In the genomic region with DNA sequence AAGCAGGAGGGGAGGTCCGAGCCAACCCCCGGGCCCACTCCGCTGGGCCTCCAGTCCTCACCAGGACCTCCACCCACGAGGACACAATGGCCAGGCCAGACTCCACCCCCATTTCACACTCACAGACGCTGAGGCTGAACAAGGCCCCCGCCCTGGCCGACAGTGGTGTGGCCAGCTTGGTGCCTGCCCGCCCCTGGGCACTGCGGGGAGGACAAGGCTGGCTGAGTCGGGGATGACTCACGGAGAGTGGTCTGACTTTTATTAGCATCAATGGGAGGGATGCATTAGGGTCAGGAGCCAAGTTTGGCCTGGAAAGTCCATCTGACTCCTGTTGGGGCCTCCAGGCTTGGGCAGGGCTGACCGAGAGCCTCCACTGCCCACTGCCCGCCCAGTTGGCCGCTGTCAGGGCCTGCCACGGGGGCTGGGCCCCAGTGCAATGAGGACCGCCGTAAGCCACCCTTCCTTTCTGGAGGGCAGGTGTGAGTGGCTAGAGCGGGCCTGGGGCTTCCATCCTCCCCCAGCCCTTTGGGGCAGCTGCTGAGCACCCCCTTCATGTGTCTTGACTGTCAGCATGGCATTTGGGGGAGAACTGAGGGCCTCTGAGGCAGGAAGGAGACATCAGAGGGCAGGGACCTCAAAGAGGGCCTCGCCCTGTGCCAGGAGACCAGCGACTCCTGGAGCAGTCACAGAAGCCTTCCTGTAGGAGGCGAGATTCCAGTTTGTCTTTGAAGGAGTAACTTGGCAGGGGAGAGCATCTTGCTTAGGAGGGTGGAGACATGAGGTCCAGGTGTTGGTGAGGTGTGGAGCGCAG, we compare ENCODE assay signal across 12 cellular contexts. TPM values are rescaled to one million over a fixed set of nuclear protein-coding genes. Genes with fewer than 3 reads are reported as not detected.
A peak's percentile ranks its signal among the peaks of the same experiment; 100 is the strongest.
DNase-seq lines count a peak whose midpoint lies in the region; ATAC-seq and TF ChIP-seq lines count a peak whose summit lies in the region.
"Had no signal": no experiment of that assay in that cellular context is flagged by ENCODE, and none has a peak within 500 bp of the region (broad histone marks: within the 10 kb centered on the region; RNA-seq: fewer than 3 reads in every experiment).

No MANE protein-coding gene starts in this region.

- H2AFZ ChIP-seq in GM23248 (peak overlapping the region; percentile 50; the same call in 1 of the 2 replicates), SK-N-SH (ENCODE audit: low read depth) (peak overlapping the region; percentile 51; the same call in 1 of the 2 replicates)

- POLR2A ChIA-PET in SK-N-SH (lab: Yijun Ruan, JAX), result no interaction called here

- TF ChIP-seq CTCF in SK-N-SH (IDR thresholded peaks at IDR 0.05) (no peak; the same call in 1 of the 2 replicates), fibroblast of pulmonary artery (IDR thresholded peaks at IDR 0.05; ENCODE audit: low read length, missing control alignments) (no peak), prostate gland (IDR thresholded peaks at IDR 0.05) (no peak)

- H3K4me2 ChIP-seq in GM23248 (ENCODE audit: unreplicated experiment) (peak overlapping the region; percentile 28), SK-N-SH (peak overlapping the region; percentile 55; the same call in 1 of the 2 replicates)

- TF ChIP-seq POLR2A in prostate gland (IDR thresholded peaks at IDR 0.05), result no peak

- H3K27ac ChIP-seq in GM23248 (peak overlapping the region; percentile 38), SK-N-SH (ENCODE audit: low read depth in 2 of 2, low read length in 1 of 2) (peak overlapping the region in 1 of 2 experiments; percentile 57; a peak in 1 of 4 replicates), prostate gland (no peak overlapping the region)

- no peaks in the 10 kb centered on the region for H3K27me3 ChIP-seq in GM23248 (replicated peaks; ENCODE audit: insufficient read depth)
- no peaks in the 10 kb centered on the region for H3K27me3 ChIP-seq in SK-N-SH (ENCODE audit: insufficient read depth)
- no peaks in the 10 kb centered on the region for H3K27me3 ChIP-seq in prostate gland (replicated peaks; ENCODE audit: insufficient read depth)

- H4K20me1 ChIP-seq in GM23248 (ENCODE audit: insufficient read depth), result no peaks in the 10 kb centered on the region
- H4K20me1 ChIP-seq in SK-N-SH (ENCODE audit: insufficient read depth), result no peaks in the 10 kb centered on the region

- no peaks in the 10 kb centered on the region for H3K36me3 ChIP-seq in GM23248 (ENCODE audit: low read depth)
- H3K36me3 ChIP-seq in SK-N-SH (replicated peaks in 1 of 2; ENCODE audit: control insufficient read depth in 1 of 2, insufficient read depth in 2 of 2, low read length in 1 of 2), result no peaks in the 10 kb centered on the region
- no peaks in the 10 kb centered on the region for H3K36me3 ChIP-seq in prostate gland

- H3K9me3 ChIP-seq in GM23248 (ENCODE audit: low read depth) (no peaks in the 10 kb centered on the region), SK-N-SH (no peaks in the 10 kb centered on the region), prostate gland (no peaks in the 10 kb centered on the region)

- H3K4me1 ChIP-seq in GM23248 (ENCODE audit: insufficient read depth) (peaks cover 17% of the 10 kb centered on the region), SK-N-SH (ENCODE audit: control insufficient read depth in 1 of 2, insufficient read depth in 2 of 2, low read depth in 1 of 2, low read length in 1 of 2) (peaks cover 26% of the 10 kb centered on the region in 2 experiments; a peak in 3 of 4 replicates), prostate gland (replicated peaks) (peaks cover 8% of the 10 kb centered on the region)

- H3K79me2 ChIP-seq in GM23248 (ENCODE audit: insufficient read depth) (no peaks in the 10 kb centered on the region), SK-N-SH (ENCODE audit: insufficient read depth) (no peaks in the 10 kb centered on the region)

- peak; percentile 82 for DNase-seq in GM23248
- DNase-seq in SK-N-SH, result peak; percentile 36
- peak; percentile 35 for DNase-seq in fibroblast of pulmonary artery (ENCODE audit: low read depth)
- peak; percentile 28 for DNase-seq in smooth muscle cell of the brain vasculature (ENCODE audit: low read depth, low spot score)
- no peak for DNase-seq in prostate gland (ENCODE audit: low spot score)
- no peak for DNase-seq in COLO829 (ENCODE audit: low spot score)
- DNase-seq in NCI-H446 (lab: John Stamatoyannopoulos, UW), result no peak
- DNase-seq: cortex of kidney, kidney glomerular epithelial cell had no signal

- CTCF ChIA-PET in SK-N-SH (lab: Yijun Ruan, JAX), result interaction anchor here (0.6 to 10.5 kb wide), 3 partner anchors 11 to 382 kb away, joined by 3 to 101 read pairs (median 3); no protein-coding TSS in a partner anchor

- H3F3A ChIP-seq in GM23248 (ENCODE audit: insufficient read depth), result no peaks in the 10 kb centered on the region
- no peaks in the 10 kb centered on the region for H3F3A ChIP-seq in SK-N-SH (replicated peaks; ENCODE audit: insufficient read depth)

- intact Hi-C loops in prostate gland (cut with DNase I), result no loop called here

- H3K9me2 ChIP-seq in GM23248 (ENCODE audit: insufficient read depth) (no peaks in the 10 kb centered on the region), SK-N-SH (no peaks in the 10 kb centered on the region)

- in situ Hi-C loops in GM23248 (cut with MboI), result loop anchor here (10.0 to 25.0 kb wide), 2 partner anchors 62 to 575 kb away; a partner anchor contains a TSS

- 26 to 30% methylated on average over 22 of the region's 22 CpGs for whole genome bisulfite sequencing in GM23248 (ENCODE audit: low coverage in 1 of 2, low lambda C conversion rate in 2 of 2, missing lambda C conversion rate in 2 of 2), 2 experiments
- 77% methylated on average over 5 of the region's 22 CpGs for WGBS in SK-N-SH (ENCODE audit: low lambda C conversion rate)
- 74% methylated on average over 22 of the region's 22 CpGs for WGBS in prostate gland

- TF ChIP-seq RAD21 in SK-N-SH (IDR thresholded peaks at IDR 0.05; ENCODE audit: low read length), result no peak

- no peak for ATAC-seq in GM19395 (IDR thresholded peaks at IDR 0.05; ENCODE audit: unreplicated experiment)

- TF ChIP-seq EP300 in SK-N-SH (IDR thresholded peaks at IDR 0.05; ENCODE audit: borderline replicate concordance in 1 of 2, low read depth in 1 of 2, low read length in 1 of 2), result peak in 1 of 2 experiments; percentile 42; a peak in 1 of 4 replicates

- H3K4me3 ChIP-seq in GM23248 (no peak overlapping the region), SK-N-SH (ENCODE audit: low read depth in 2 of 2, low read length in 1 of 2) (no peak overlapping the region), fibroblast of pulmonary artery (replicated peaks; ENCODE audit: low read depth, low read length) (no peak overlapping the region), prostate gland (no peak overlapping the region)

- H3K9ac ChIP-seq in GM23248, result no peak overlapping the region
- H3K9ac ChIP-seq in SK-N-SH, result peak overlapping the region; percentile 39

TF ChIP-seq in SK-N-SH, 30 proteins besides CTCF, POLR2A, EP300 and RAD21 (continues in another document):
- TF ChIP-seq, protein P1, sequence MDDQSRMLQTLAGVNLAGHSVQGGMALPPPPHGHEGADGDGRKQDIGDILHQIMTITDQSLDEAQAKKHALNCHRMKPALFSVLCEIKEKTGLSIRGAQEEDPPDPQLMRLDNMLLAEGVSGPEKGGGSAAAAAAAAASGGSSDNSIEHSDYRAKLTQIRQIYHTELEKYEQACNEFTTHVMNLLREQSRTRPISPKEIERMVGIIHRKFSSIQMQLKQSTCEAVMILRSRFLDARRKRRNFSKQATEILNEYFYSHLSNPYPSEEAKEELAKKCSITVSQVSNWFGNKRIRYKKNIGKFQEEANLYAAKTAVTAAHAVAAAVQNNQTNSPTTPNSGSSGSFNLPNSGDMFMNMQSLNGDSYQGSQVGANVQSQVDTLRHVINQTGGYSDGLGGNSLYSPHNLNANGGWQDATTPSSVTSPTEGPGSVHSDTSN (IDR thresholded peaks at IDR 0.05), result no peak
- TF ChIP-seq, protein P2, sequence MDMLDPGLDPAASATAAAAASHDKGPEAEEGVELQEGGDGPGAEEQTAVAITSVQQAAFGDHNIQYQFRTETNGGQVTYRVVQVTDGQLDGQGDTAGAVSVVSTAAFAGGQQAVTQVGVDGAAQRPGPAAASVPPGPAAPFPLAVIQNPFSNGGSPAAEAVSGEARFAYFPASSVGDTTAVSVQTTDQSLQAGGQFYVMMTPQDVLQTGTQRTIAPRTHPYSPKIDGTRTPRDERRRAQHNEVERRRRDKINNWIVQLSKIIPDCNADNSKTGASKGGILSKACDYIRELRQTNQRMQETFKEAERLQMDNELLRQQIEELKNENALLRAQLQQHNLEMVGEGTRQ (IDR thresholded peaks at IDR 0.05; ENCODE audit: borderline replicate concordance, low read depth, low read length), result no peak
- TF ChIP-seq YY1 (IDR thresholded peaks at IDR 0.05; ENCODE audit: low read depth) (no peak), MXI1 (IDR thresholded peaks at IDR 0.05; ENCODE audit: low read depth, low read length) (no peak), TEAD4 (IDR thresholded peaks at IDR 0.05; ENCODE audit: borderline replicate concordance, insufficient read depth) (no peak), TAF1 (IDR thresholded peaks at IDR 0.05; ENCODE audit: borderline replicate concordance, low read depth, low read length) (no peak), SMC3 (IDR thresholded peaks at IDR 0.05; ENCODE audit: low read depth, low read length) (no peak), RFX5 (IDR thresholded peaks at IDR 0.05; ENCODE audit: low read length) (no peak), RXRA (IDR thresholded peaks at IDR 0.05; ENCODE audit: borderline replicate concordance, low read depth) (peak; percentile 25; the same call in 1 of the 2 replicates)

RNA-seq across cellular contexts. Expression of a gene that starts 10.6 kb away (rescaled TPM):
- total RNA-seq in GM23248 (2014; rRNA removed; shearing (Covaris generic)), result not detected in 2 replicates
- polyA plus RNA-seq in GM23248 (2016; fragmentation: Nextera tagmentation; extraction: Ambion mirVana) (not detected in 2 replicates), SK-N-SH (2012; rRNA removed) (0.12 and 0.18 TPM in 2 replicates)
- polyA plus RNA-seq in SK-N-SH (2012; cell fraction: cytosol; rRNA removed), result 0.13 and 0.17 TPM in 2 replicates
- polyA plus RNA-seq in SK-N-SH (2012; cell fraction: nucleus; rRNA removed), result 0.75 and 1.2 TPM in 2 replicates
- not detected for total RNA-seq in prostate gland
- total RNA-seq: SK-MEL-5 had no signal

RNA-seq across cellular contexts. Expression of a gene that starts 10.7 kb away (rescaled TPM):
- total RNA-seq in GM23248 (2014; rRNA removed; shearing (Covaris generic)), result not detected in 2 replicates
- polyA plus RNA-seq in GM23248 (2016; fragmentation: Nextera tagmentation; extraction: Ambion mirVana) (not detected in 2 replicates), SK-N-SH (2012; rRNA removed) (0.03 and 0.06 TPM in 2 replicates)
- 0.05 TPM in 1 of 2 replicates, not detected in the other for polyA plus RNA-seq in SK-N-SH (2012; cell fraction: cytosol; rRNA removed)
- polyA plus RNA-seq in SK-N-SH (2012; cell fraction: nucleus; rRNA removed), result 0.09 and 0.20 TPM in 2 replicates
- total RNA-seq in prostate gland, result under 1 TPM in 1 of 2 donors, not detected in 1; 0.85 TPM
- total RNA-seq: SK-MEL-5 had no signal

RNA-seq across cellular contexts. Expression of a gene that starts 42.0 kb away (rescaled TPM):
- not detected in 2 replicates for total RNA-seq in GM23248 (2014; rRNA removed; shearing (Covaris generic))
- not detected in 2 replicates for polyA plus RNA-seq in GM23248 (2016; fragmentation: Nextera tagmentation; extraction: Ambion mirVana)
- polyA plus RNA-seq in SK-N-SH (2012; rRNA removed), result not detected in 2 replicates
- not detected in 2 replicates for polyA plus RNA-seq in SK-N-SH (2012; cell fraction: cytosol; rRNA removed)
- not detected in 2 replicates for polyA plus RNA-seq in SK-N-SH (2012; cell fraction: nucleus; rRNA removed)
- total RNA-seq in prostate gland, result 1 to 10 TPM; 3.9 to 7.9 TPM
- total RNA-seq: SK-MEL-5, skeletal muscle tissue had no signal

Comparison
In these comparisons a context has a peak if more than half of its experiments do, and no peak if none do; other contexts are left out.
1. DNase-seq: peak in GM23248 (single experiment), SK-N-SH (single experiment), fibroblast of pulmonary artery (single experiment) and smooth muscle cell of the brain vasculature (single experiment); none in prostate gland (single experiment), COLO829 (single experiment) and NCI-H446 (0 of 2).